Comparison of ENCODE assay signal across 27 cellular contexts in the genomic region with DNA sequence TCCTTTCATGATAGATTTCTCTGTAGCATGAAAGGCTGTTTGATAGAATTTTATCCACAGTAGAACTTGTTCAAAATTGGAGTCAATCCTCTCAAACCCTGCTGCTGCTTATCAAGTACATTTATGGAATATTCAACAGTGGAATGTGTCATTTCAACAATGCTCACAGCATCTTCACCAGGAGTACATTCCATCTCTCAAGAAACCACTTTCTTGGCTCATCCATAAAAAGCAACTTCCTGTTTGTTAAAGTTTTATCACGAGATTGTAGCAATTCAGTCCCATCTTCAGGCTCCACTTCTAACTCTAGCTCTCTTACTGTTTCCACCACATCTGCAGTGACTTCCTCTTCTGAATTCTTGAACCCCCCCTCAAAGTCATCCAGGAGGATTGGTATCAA. TPM values are rescaled to one million over a fixed set of nuclear protein-coding genes. Genes with fewer than 3 reads are reported as not detected.
DNase-seq lines count a peak whose midpoint lies in the region; ATAC-seq and TF ChIP-seq lines count a peak whose summit lies in the region.
"Had no signal": no experiment of that assay in that cellular context is flagged by ENCODE, and none has a peak within 500 bp of the region (broad histone marks: within the 10 kb centered on the region; RNA-seq: fewer than 3 reads in every experiment).

No MANE protein-coding gene starts in this region.

- no peaks in the 10 kb centered on the region for H3K4me1 ChIP-seq in OCI-LY7 (ENCODE audit: insufficient read depth, low read length, poor library complexity, severe bottlenecking)

- H4K20me1 ChIP-seq in OCI-LY7 (ENCODE audit: insufficient read depth, low read length): no peaks in the 10 kb centered on the region

- no peaks in the 10 kb centered on the region for H3K36me3 Mint-ChIP-seq in activated CD4-positive, alpha-beta T cell treated with anti-CD3 and anti-CD28 coated beads, Interleukin-2, amount 10 ng/mL, durations not matched to agents 7 days and 5 days (ENCODE audit: low read depth)
- H3K36me3 Mint-ChIP-seq in stimulated activated memory B cell treated with anti-CD40 and anti-IgM and Interleukin-4, amounts not matched to agents 10 μg/mL and 1 μg/mL and 100 μg/mL, for 72 hours: no peaks in the 10 kb centered on the region
- H3K36me3 Mint-ChIP-seq: activated naive CD8-positive, alpha-beta T cell treated with anti-CD3 and anti-CD28 coated beads, Interleukin-2, amount 10 ng/mL, durations not matched to agents 7 days and 5 days; CD8-positive, alpha-beta T cell; type B pancreatic cell had no signal

- no peak overlapping the region for H3K4me3 Mint-ChIP-seq in activated CD4-positive, alpha-beta T cell treated with anti-CD3 and anti-CD28 coated beads, Interleukin-2, amount 10 ng/mL, durations not matched to agents 7 days and 5 days
- H3K4me3 Mint-ChIP-seq in stimulated activated memory B cell treated with anti-CD40 and anti-IgM and Interleukin-4, amounts not matched to agents 10 μg/mL and 1 μg/mL and 100 μg/mL, for 72 hours: no peak overlapping the region
- H3K4me3 Mint-ChIP-seq: activated naive CD8-positive, alpha-beta T cell treated with anti-CD3 and anti-CD28 coated beads, Interleukin-2, amount 10 ng/mL, durations not matched to agents 7 days and 5 days; activated T-cell treated with anti-CD3 and anti-CD28 coated beads, Interleukin-2, amount 50 U/mL, for 24 hours; CD8-positive, alpha-beta T cell; central memory CD8-positive, alpha-beta T cell; type B pancreatic cell had no signal

- no peak for ATAC-seq in stimulated activated memory B cell treated with anti-CD40 and anti-IgM and Interleukin-4, amounts not matched to agents 10 μg/mL and 1 μg/mL and 100 μg/mL, for 72 hours
- ATAC-seq: A549; CD8-positive, alpha-beta T cell; heart left ventricle had no signal

- intact Hi-C loops in OCI-LY7 (cut with micrococcal nuclease; ENCODE audit: unreplicated experiment): no loop called here

- CTCF ChIA-PET in activated CD4-positive, alpha-beta T cell treated with anti-CD3 and anti-CD28 coated beads, Interleukin-2, amount 10 ng/mL, durations not matched to agents 7 days and 5 days (lab: Charles Lee): no interaction called here
- CTCF ChIA-PET in OCI-LY7 (lab: Charles Lee; ENCODE audit: unreplicated experiment): no interaction called here

- H3K27ac Mint-ChIP-seq in activated CD4-positive, alpha-beta T cell treated with anti-CD3 and anti-CD28 coated beads, Interleukin-2, amount 10 ng/mL, durations not matched to agents 7 days and 5 days: peak overlapping the region; percentile 51
- peak overlapping the region; percentile 38 for H3K27ac Mint-ChIP-seq in stimulated activated memory B cell treated with anti-CD40 and anti-IgM and Interleukin-4, amounts not matched to agents 10 μg/mL and 1 μg/mL and 100 μg/mL, for 72 hours
- H3K27ac Mint-ChIP-seq: activated naive CD8-positive, alpha-beta T cell treated with anti-CD3 and anti-CD28 coated beads, Interleukin-2, amount 10 ng/mL, durations not matched to agents 7 days and 5 days; activated T-cell treated with anti-CD3 and anti-CD28 coated beads, Interleukin-2, amount 50 U/mL, for 24 hours; CD8-positive, alpha-beta T cell; type B pancreatic cell had no signal

- DNase-seq in activated CD4-positive, alpha-beta T cell treated with anti-CD3 and anti-CD28 coated beads, Interleukin-2, amount 10 ng/mL, durations not matched to agents 7 days and 5 days: no peak
- DNase-seq in activated CD4-positive, alpha-beta T cell treated with anti-CD3 and anti-CD28 coated beads, Interleukin-2, amount 50 U/mL, for 4 hours: no peak
- peak; percentile 48 for DNase-seq in NB4 (ENCODE audit: low read depth)
- peak; percentile 75 for DNase-seq in choroid plexus epithelial cell (ENCODE audit: low read depth)
- no peak for DNase-seq in NOMO-1 (lab: John Stamatoyannopoulos, UW; ENCODE audit: unreplicated experiment in 2 of 2)
- no peak for DNase-seq in KG1 (lab: John Stamatoyannopoulos, UW)
- no peak for DNase-seq in OCI-LY7 (ENCODE audit: low spot score)
- DNase-seq: activated CD8-positive, alpha-beta memory T cell treated with anti-CD3 and anti-CD28 coated beads for 24 hours; activated gamma-delta T cell; activated naive CD8-positive, alpha-beta T cell treated with anti-CD3 and anti-CD28 coated beads, Interleukin-2, amount 10 ng/mL, durations not matched to agents 7 days and 5 days; activated T-cell treated with anti-CD3 and anti-CD28 coated beads, Interleukin-2, amount 50 U/mL, for 24 hours; CD8-positive, alpha-beta T cell; dermis blood vessel endothelial cell; H7; heart left ventricle; NCI-H1092; NCI-H187; NCI-H2171; NCI-H510A treated with DMSO at 0.1 percent for 48 hours; NK-92 treated with Interleukin-12 subunit alpha and Interleukin-12 subunit beta, amount 100 ng/mL, for 24 hours; ovary; stimulated activated CD4-positive, alpha-beta T cell treated with anti-CD3 and anti-CD28 coated beads, Interleukin-2, amount 100 ng/mL, for 24 hours; T-helper 2 cell had no signal

- no peaks in the 10 kb centered on the region for H3K79me2 ChIP-seq in OCI-LY7 (ENCODE audit: insufficient read depth, low read depth, low read length)

- no peak overlapping the region for H3K4me3 ChIP-seq in NB4 (ENCODE audit: low read depth, low read length)
- no peak overlapping the region for H3K4me3 ChIP-seq in choroid plexus epithelial cell (ENCODE audit: low read depth, low read length)
- H3K4me3 ChIP-seq in OCI-LY7 (ENCODE audit: low read depth, low read length, poor library complexity, severe bottlenecking): no peak overlapping the region
- H3K4me3 ChIP-seq: A549, heart left ventricle, ovary had no signal

- TF ChIP-seq CTCF in NB4 (IDR thresholded peaks at IDR 0.05; ENCODE audit: low read depth, low read length) (no peak), choroid plexus epithelial cell (conservative IDR thresholded peaks at IDR 0.05; ENCODE audit: low read depth, low read length) (no peak), OCI-LY7 (conservative IDR thresholded peaks at IDR 0.05; ENCODE audit: low read length) (no peak)

- POLR2A ChIA-PET in activated CD4-positive, alpha-beta T cell treated with anti-CD3 and anti-CD28 coated beads, Interleukin-2, amount 10 ng/mL, durations not matched to agents 7 days and 5 days (lab: Charles Lee): no interaction called here
- POLR2A ChIA-PET in OCI-LY7 (lab: Charles Lee): no interaction called here

- no peak overlapping the region for H2AFZ ChIP-seq in OCI-LY7 (ENCODE audit: low read length)

- H3K36me3 ChIP-seq in OCI-LY7 (ENCODE audit: insufficient read depth, low read length): no peaks in the 10 kb centered on the region
- H3K36me3 ChIP-seq: heart left ventricle, ovary had no signal

- H3K27me3 Mint-ChIP-seq in activated CD4-positive, alpha-beta T cell treated with anti-CD3 and anti-CD28 coated beads, Interleukin-2, amount 10 ng/mL, durations not matched to agents 7 days and 5 days: no peaks in the 10 kb centered on the region
- H3K27me3 Mint-ChIP-seq in stimulated activated memory B cell treated with anti-CD40 and anti-IgM and Interleukin-4, amounts not matched to agents 10 μg/mL and 1 μg/mL and 100 μg/mL, for 72 hours: no peaks in the 10 kb centered on the region
- H3K27me3 Mint-ChIP-seq: activated naive CD8-positive, alpha-beta T cell treated with anti-CD3 and anti-CD28 coated beads, Interleukin-2, amount 10 ng/mL, durations not matched to agents 7 days and 5 days; activated T-cell treated with anti-CD3 and anti-CD28 coated beads, Interleukin-2, amount 50 U/mL, for 24 hours; central memory CD8-positive, alpha-beta T cell had no signal

- H3K9me2 ChIP-seq in OCI-LY7 (ENCODE audit: insufficient read depth, low read length): no peaks in the 10 kb centered on the region

- no peak for TF ChIP-seq POLR2A in NB4 (IDR thresholded peaks at IDR 0.05; ENCODE audit: extremely low read depth, insufficient read length)

- no peaks in the 10 kb centered on the region for H3K9me3 Mint-ChIP-seq in activated CD4-positive, alpha-beta T cell treated with anti-CD3 and anti-CD28 coated beads, Interleukin-2, amount 10 ng/mL, durations not matched to agents 7 days and 5 days
- no peaks in the 10 kb centered on the region for H3K9me3 Mint-ChIP-seq in stimulated activated memory B cell treated with anti-CD40 and anti-IgM and Interleukin-4, amounts not matched to agents 10 μg/mL and 1 μg/mL and 100 μg/mL, for 72 hours
- H3K9me3 Mint-ChIP-seq: activated naive CD8-positive, alpha-beta T cell treated with anti-CD3 and anti-CD28 coated beads, Interleukin-2, amount 10 ng/mL, durations not matched to agents 7 days and 5 days; activated T-cell treated with anti-CD3 and anti-CD28 coated beads, Interleukin-2, amount 50 U/mL, for 24 hours; CD8-positive, alpha-beta T cell; central memory CD8-positive, alpha-beta T cell; type B pancreatic cell had no signal

- BruUV-seq in OCI-LY7 (replicated peaks; lab: Mats Ljungman, UMichigan): no TSS peak

- H3K9me3 ChIP-seq in OCI-LY7 (ENCODE audit: low read length): no peaks in the 10 kb centered on the region
- H3K9me3 ChIP-seq: A549, heart left ventricle, ovary had no signal

- H3K27ac ChIP-seq in OCI-LY7 (ENCODE audit: low read depth, low read length, poor library complexity, severe bottlenecking): no peak overlapping the region
- H3K27ac ChIP-seq: A549, heart left ventricle, ovary had no signal

- H3K4me1 Mint-ChIP-seq in activated CD4-positive, alpha-beta T cell treated with anti-CD3 and anti-CD28 coated beads, Interleukin-2, amount 10 ng/mL, durations not matched to agents 7 days and 5 days: peaks cover 31% of the 10 kb centered on the region
- peaks cover 31% of the 10 kb centered on the region for H3K4me1 Mint-ChIP-seq in stimulated activated memory B cell treated with anti-CD40 and anti-IgM and Interleukin-4, amounts not matched to agents 10 μg/mL and 1 μg/mL and 100 μg/mL, for 72 hours

- H3K4me2 ChIP-seq in OCI-LY7 (ENCODE audit: low read length): no peak overlapping the region
- H3K4me2 ChIP-seq: A549 had no signal

RNA-seq across cellular contexts. Expression of a gene that starts 29.4 kb away (rescaled TPM):
- total RNA-seq in activated CD4-positive, alpha-beta T cell treated with anti-CD3 and anti-CD28 coated beads, Interleukin-2, amount 10 ng/mL, durations not matched to agents 7 days and 5 days: 10 to 100 TPM; 34.2 to 38.9 TPM
- total RNA-seq in OCI-LY7 (2014; rRNA removed; shearing (Covaris generic)): 10.6 and 12.3 TPM in 2 replicates
- total RNA-seq in OCI-LY7 (2022): 19.2 and 21.7 TPM in 2 replicates

Comparison
In these comparisons a context has a peak if more than half of its experiments do, and no peak if none do; other contexts are left out.
1. DNase-seq: peak in NB4 (single experiment) and choroid plexus epithelial cell (single experiment); none in activated CD4-positive, alpha-beta T cell treated with anti-CD3 and anti-CD28 coated beads, Interleukin-2, amount 10 ng/mL, durations not matched to agents 7 days and 5 days (single experiment), activated CD4-positive, alpha-beta T cell treated with anti-CD3 and anti-CD28 coated beads, Interleukin-2, amount 50 U/mL, for 4 hours (0 of 2), NOMO-1 (0 of 2), KG1 (single experiment) and OCI-LY7 (single experiment).